Comparison of ENCODE assay signal across 12 cellular contexts in genomic region chr22:17095538-17095937, GRCh38. TPM values are rescaled to one million over a fixed set of nuclear protein-coding genes. Genes with fewer than 3 reads are reported as not detected.
DNase-seq lines count a peak whose midpoint lies in the region; ATAC-seq, FAIRE-seq and TF ChIP-seq lines count a peak whose summit lies in the region.
"Had no signal": no experiment of that assay in that cellular context is flagged by ENCODE, and none has a peak within 500 bp of the region (broad histone marks: within the 10 kb centered on the region; RNA-seq: fewer than 3 reads in every experiment).

No MANE protein-coding gene starts in this region.

- ATAC-seq in HepG2 (peak; percentile 84), right lobe of liver (no peak), GM18867 (IDR thresholded peaks at IDR 0.05; ENCODE audit: unreplicated experiment) (no peak)

- FAIRE-seq in HepG2 (lab: Jason Lieb, UNC), result no peak
- FAIRE-seq: TTC549 had no signal

- no TSS peak for BruUV-seq in HepG2 (replicated peaks; lab: Mats Ljungman, UMichigan)

- no peak overlapping the region for H3K27ac ChIP-seq in HepG2 (ENCODE audit: extremely low read length, insufficient read depth, low read length)
- no peak overlapping the region for H3K27ac ChIP-seq in right lobe of liver
- H3K27ac ChIP-seq: esophagus muscularis mucosa had no signal

- no peak for TF ChIP-seq RAD21 in HepG2 (CRISPR knock-in tag; IDR thresholded peaks at IDR 0.05)

- H3K4me1 ChIP-seq in HepG2 (ENCODE audit: insufficient read depth, low read length), result no peaks in the 10 kb centered on the region
- peaks cover 0 to 18% (median 5%) of the 10 kb centered on the region in 4 donors for H3K4me1 ChIP-seq in right lobe of liver
- H3K4me1 ChIP-seq: esophagus muscularis mucosa had no signal

- intact Hi-C loops in HepG2 (cut with micrococcal nuclease; ENCODE audit: unreplicated experiment), result loop anchor here (1.0 kb wide), 1 partner anchor 20 kb away; no protein-coding TSS in a partner anchor
- intact Hi-C loops in right lobe of liver (cut with DNase I), result no loop called here

- H4K20me1 ChIP-seq in HepG2 (ENCODE audit: insufficient read depth, low read length), result no peaks in the 10 kb centered on the region

- H3K27me3 ChIP-seq in HepG2 (ENCODE audit: control insufficient read depth in 1 of 2, insufficient read depth in 2 of 2, low read length in 2 of 2) (no peaks in the 10 kb centered on the region), right lobe of liver (no peaks in the 10 kb centered on the region)
- H3K27me3 ChIP-seq: esophagus muscularis mucosa had no signal

- H3K79me2 ChIP-seq in HepG2 (ENCODE audit: insufficient read depth, low read length), result no peaks in the 10 kb centered on the region

- 0 out of 2 replicates have a peak, but pooled peaks have one; percentile 20 for TF ChIP-seq CTCF in HepG2 (CRISPR knock-in tag; IDR thresholded peaks at IDR 0.05)
- peak in 2 of 4 donors; percentile 17 to 29 for TF ChIP-seq CTCF in right lobe of liver (IDR thresholded peaks at IDR 0.05)
- TF ChIP-seq CTCF in epithelial cell of esophagus (IDR thresholded peaks at IDR 0.05; ENCODE audit: insufficient read depth, low read depth, low read length, missing control alignments), result peak; percentile 14

- CTCF ChIA-PET in HepG2 (lab: Yijun Ruan, JAX; ENCODE audit: low intra/inter-chr PET ratio, low total read pairs), result interaction anchor here (1.6 kb wide), 1 partner anchor 20 kb away, joined by 10 read pairs; no protein-coding TSS in a partner anchor

- WGBS in HepG2 (ENCODE audit: low lambda C conversion rate), result 86% methylated on average over 6 of the region's 6 CpGs
- 77% methylated on average over 3 of the region's 6 CpGs for WGBS in right lobe of liver (ENCODE audit: insufficient coverage, low coverage, low lambda C conversion rate, missing lambda C conversion rate)

- H3K36me3 ChIP-seq in HepG2 (replicated peaks in 1 of 2; ENCODE audit: control insufficient read depth in 1 of 2, insufficient read depth in 2 of 2, low read length in 2 of 2), result peaks cover 6 to 16% of the 10 kb centered on the region in 2 experiments; a peak in 2 of 5 replicates
- H3K36me3 ChIP-seq in right lobe of liver, result peaks cover 0 to 35% (median 12%) of the 10 kb centered on the region in 4 donors

- in situ Hi-C loops in HepG2 (cut with HindIII; ENCODE audit: extremely low pct_ligation_motif_present, low pct_unique_long_range_greater_than_20kb), result no loop called here

- DNase-seq in HepG2 (ENCODE audit: low spot score) (no peak), right lobe of liver (no peak), NCI-H69 (lab: John Stamatoyannopoulos, UW) (peak; percentile 18), epithelial cell of esophagus (ENCODE audit: low read depth) (peak; percentile 14), HK-2 (ENCODE audit: unreplicated experiment) (no peak), DMS53 treated with DMSO at 0.1 percent for 48 hours (lab: John Stamatoyannopoulos, UW; ENCODE audit: unreplicated experiment) (no peak), NCI-H1930 (lab: John Stamatoyannopoulos, UW) (no peak)
- DNase-seq: DMS153 had no signal

- TF ChIP-seq EP300 in HepG2 (IDR thresholded peaks at IDR 0.05; ENCODE audit: low read depth in 2 of 2, low read length in 2 of 2), result no peak
- no peak for TF ChIP-seq EP300 in HepG2 (CRISPR knock-in tag; IDR thresholded peaks at IDR 0.05; ENCODE audit: borderline replicate concordance)

- H3K4me3 ChIP-seq in HepG2 (replicated peaks in 1 of 3; ENCODE audit: insufficient read depth in 1 of 3, low read depth in 2 of 3, low read length in 3 of 3) (no peak overlapping the region), right lobe of liver (no peak overlapping the region), epithelial cell of esophagus (ENCODE audit: low read length) (no peak overlapping the region)
- H3K4me3 ChIP-seq: esophagus muscularis mucosa had no signal

- H3K4me2 ChIP-seq in HepG2 (ENCODE audit: low read depth, low read length), result no peak overlapping the region

- POLR2A ChIA-PET in HepG2 (lab: Yijun Ruan, JAX), result no interaction called here

- TF ChIP-seq POLR2A in HepG2 (IDR thresholded peaks at IDR 0.05; ENCODE audit: insufficient read depth in 1 of 2, low read depth in 2 of 2, low read length in 2 of 2) (no peak), right lobe of liver (IDR thresholded peaks at IDR 0.05) (no peak)

- H3K9me3 ChIP-seq in HepG2 (ENCODE audit: low read length) (no peaks in the 10 kb centered on the region), right lobe of liver (no peaks in the 10 kb centered on the region)
- H3K9me3 ChIP-seq: esophagus muscularis mucosa had no signal

- H2AFZ ChIP-seq in HepG2 (ENCODE audit: low read length), result no peak overlapping the region

- no peak overlapping the region for H3K9ac ChIP-seq in HepG2 (ENCODE audit: insufficient read depth, low read depth, low read length)

TF ChIP-seq in HepG2, 621 proteins besides CTCF, POLR2A, EP300 and RAD21 (continues in another document):
- TF ChIP-seq, protein P1, sequence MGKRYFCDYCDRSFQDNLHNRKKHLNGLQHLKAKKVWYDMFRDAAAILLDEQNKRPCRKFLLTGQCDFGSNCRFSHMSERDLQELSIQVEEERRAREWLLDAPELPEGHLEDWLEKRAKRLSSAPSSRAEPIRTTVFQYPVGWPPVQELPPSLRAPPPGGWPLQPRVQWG (CRISPR knock-in tag; IDR thresholded peaks at IDR 0.05; ENCODE audit: borderline replicate concordance, low read depth), result no peak
- TF ChIP-seq ONECUT2 (CRISPR knock-in tag; IDR thresholded peaks at IDR 0.05) (no peak), MIER3 (CRISPR knock-in tag; IDR thresholded peaks at IDR 0.05; ENCODE audit: borderline replicate concordance) (no peak), ESRRA (CRISPR knock-in tag; IDR thresholded peaks at IDR 0.05; ENCODE audit: low read depth) (no peak), POLR2AphosphoS2 (IDR thresholded peaks at IDR 0.05; ENCODE audit: low read depth, low read length) (no peak), NR3C1 (CRISPR knock-in tag; IDR thresholded peaks at IDR 0.05) (no peak), MATR3 (CRISPR knock-in tag; IDR thresholded peaks at IDR 0.05) (no peak)
- TF ChIP-seq, protein P2, sequence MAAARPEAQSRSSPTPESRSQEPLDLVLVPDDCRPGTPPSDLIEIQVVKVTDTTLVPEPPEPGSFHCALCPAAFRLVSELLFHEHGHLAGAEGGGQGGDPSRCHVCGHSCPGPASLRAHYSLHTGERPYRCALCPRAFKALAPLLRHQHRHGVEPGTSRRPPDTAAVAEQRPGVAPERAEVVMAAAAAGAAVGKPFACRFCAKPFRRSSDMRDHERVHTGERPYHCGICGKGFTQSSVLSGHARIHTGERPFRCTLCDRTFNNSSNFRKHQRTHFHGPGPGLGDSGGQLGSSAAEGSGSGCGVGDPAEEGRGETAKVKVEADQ (CRISPR knock-in tag; IDR thresholded peaks at IDR 0.05; ENCODE audit: borderline replicate concordance), result no peak

RNA-seq across cellular contexts. Expression of gene IL17RA, which starts 10.7 kb away (rescaled TPM):
- total RNA-seq in HepG2 (2016; rRNA removed; fragmentation: Illumina TruSeq; extraction: Trizol), result 1.5 and 2.5 TPM in 2 replicates
- total RNA-seq in HepG2 (2016; cell fraction: cytosol; rRNA removed; fragmentation: Illumina TruSeq; extraction: Trizol; ENCODE audit: low read depth), result 0.61 and 0.62 TPM in 2 replicates
- total RNA-seq in HepG2 (2016; cell fraction: insoluble cytoplasmic fraction; rRNA removed; fragmentation: Illumina TruSeq; extraction: Trizol), result 0.95 and 3.2 TPM in 2 replicates
- total RNA-seq in HepG2 (2016; cell fraction: membrane; rRNA removed; fragmentation: Illumina TruSeq; extraction: Trizol), result 0.38 and 0.68 TPM in 2 replicates
- total RNA-seq in HepG2 (2016; cell fraction: nucleus; rRNA removed; fragmentation: Illumina TruSeq; extraction: Trizol), result 2.4 and 2.5 TPM in 2 replicates
- polyA plus RNA-seq in HepG2 (2011; rRNA removed), result 8.2 and 8.4 TPM in 2 replicates
- 5.2 TPM in 2 replicates for polyA plus RNA-seq in HepG2 (2011; cell fraction: cytosol; rRNA removed)
- polyA plus RNA-seq in HepG2 (2011; cell fraction: nucleus; rRNA removed), result 8.5 and 8.8 TPM in 2 replicates
- polyA plus RNA-seq in HepG2 (2012), result 3.0 and 4.2 TPM in 2 replicates
- polyA plus RNA-seq in HepG2 (2016; cell fraction: cytosol; fragmentation: Illumina TruSeq; extraction: Trizol; ENCODE audit: low read depth), result 0.52 and 0.53 TPM in 2 replicates
- 2.4 and 2.6 TPM in 2 replicates for polyA plus RNA-seq in HepG2 (2016; cell fraction: insoluble cytoplasmic fraction; fragmentation: Illumina TruSeq; extraction: Trizol; ENCODE audit: low read depth)
- 0.46 and 0.87 TPM in 2 replicates for polyA plus RNA-seq in HepG2 (2016; cell fraction: membrane; fragmentation: Illumina TruSeq; extraction: Trizol; ENCODE audit: low read depth)
- polyA plus RNA-seq in HepG2 (2016; cell fraction: nucleus; fragmentation: Illumina TruSeq; extraction: Trizol; ENCODE audit: insufficient read depth, low read depth), result 5.9 TPM in 2 replicates
- polyA minus RNA-seq in HepG2 (2011; rRNA and poly(A)+ RNA removed; ENCODE audit: low replicate concordance), result 9.0 and 12.5 TPM in 2 replicates
- 1.4 and 3.1 TPM in 2 replicates for polyA minus RNA-seq in HepG2 (2011; cell fraction: cytosol; rRNA and poly(A)+ RNA removed)
- 3.6 and 6.1 TPM in 2 replicates for polyA minus RNA-seq in HepG2 (2011; cell fraction: nucleus; rRNA and poly(A)+ RNA removed)
- 10 to 100 TPM in 3 of 6 experiments, 1 to 10 TPM in 3; 7.1 to 13.6 (median 9.6) TPM for total RNA-seq in right lobe of liver

RNA-seq across cellular contexts. Expression of gene TMEM121B, which starts 25.6 kb away (rescaled TPM):
- total RNA-seq in HepG2 (2016; rRNA removed; fragmentation: Illumina TruSeq; extraction: Trizol) (not detected in 2 replicates), right lobe of liver (under 1 TPM; 0.05 to 0.33 (median 0.19) TPM)
- total RNA-seq in HepG2 (2016; cell fraction: cytosol; rRNA removed; fragmentation: Illumina TruSeq; extraction: Trizol; ENCODE audit: low read depth), result not detected in 2 replicates
- not detected in 2 replicates for total RNA-seq in HepG2 (2016; cell fraction: insoluble cytoplasmic fraction; rRNA removed; fragmentation: Illumina TruSeq; extraction: Trizol)
- not detected in 2 replicates for total RNA-seq in HepG2 (2016; cell fraction: membrane; rRNA removed; fragmentation: Illumina TruSeq; extraction: Trizol)
- total RNA-seq in HepG2 (2016; cell fraction: nucleus; rRNA removed; fragmentation: Illumina TruSeq; extraction: Trizol), result not detected in 2 replicates
- not detected in 2 replicates for polyA plus RNA-seq in HepG2 (2011; rRNA removed)
- 0.01 TPM in 1 of 2 replicates, not detected in the other for polyA plus RNA-seq in HepG2 (2011; cell fraction: cytosol; rRNA removed)
- not detected in 2 replicates for polyA plus RNA-seq in HepG2 (2011; cell fraction: nucleus; rRNA removed)
- not detected in 2 replicates for polyA plus RNA-seq in HepG2 (2012)
- polyA plus RNA-seq in HepG2 (2016; cell fraction: cytosol; fragmentation: Illumina TruSeq; extraction: Trizol; ENCODE audit: low read depth), result not detected in 2 replicates
- not detected in 2 replicates for polyA plus RNA-seq in HepG2 (2016; cell fraction: insoluble cytoplasmic fraction; fragmentation: Illumina TruSeq; extraction: Trizol; ENCODE audit: low read depth)
- not detected in 2 replicates for polyA plus RNA-seq in HepG2 (2016; cell fraction: membrane; fragmentation: Illumina TruSeq; extraction: Trizol; ENCODE audit: low read depth)
- polyA plus RNA-seq in HepG2 (2016; cell fraction: nucleus; fragmentation: Illumina TruSeq; extraction: Trizol; ENCODE audit: insufficient read depth, low read depth), result not detected in 2 replicates
- not detected in 2 replicates for polyA minus RNA-seq in HepG2 (2011; rRNA and poly(A)+ RNA removed; ENCODE audit: low replicate concordance)
- polyA minus RNA-seq in HepG2 (2011; cell fraction: cytosol; rRNA and poly(A)+ RNA removed), result not detected in 2 replicates
- polyA minus RNA-seq in HepG2 (2011; cell fraction: nucleus; rRNA and poly(A)+ RNA removed), result not detected in 2 replicates
- polyA plus RNA-seq: IgD-negative memory B cell had no signal

Comparison
In these comparisons a context has a peak if more than half of its experiments do, and no peak if none do; other contexts are left out.
1. DNase-seq: peak in NCI-H69 (single experiment) and epithelial cell of esophagus (single experiment); none in HepG2 (single experiment), right lobe of liver (0 of 3), HK-2 (single experiment), DMS53 treated with DMSO at 0.1 percent for 48 hours (single experiment) and NCI-H1930 (0 of 2).